12 cellular contexts compared by ENCODE assay signal in genomic region chr20:53331151-53331973, GRCh38.
A peak's percentile ranks its signal among the peaks of the same experiment; 100 is the strongest.
DNase-seq lines count a peak whose midpoint lies in the region; ATAC-seq and TF ChIP-seq lines count a peak whose summit lies in the region.
"Had no signal": no experiment of that assay in that cellular context is flagged by ENCODE, and none has a peak within 500 bp of the region (broad histone marks: within the 10 kb centered on the region; RNA-seq: fewer than 3 reads in every experiment).

No MANE protein-coding gene starts in this region.

- no peak for TF ChIP-seq CTCF in Calu3 (IDR thresholded peaks at IDR 0.05; ENCODE audit: unreplicated experiment)
- TF ChIP-seq CTCF in nephron progenitor cell (IDR thresholded peaks at IDR 0.05), result no peak
- TF ChIP-seq CTCF in coronary artery (IDR thresholded peaks at IDR 0.05), result no peak

- H3K27ac Mint-ChIP-seq in Calu3 (ENCODE audit: unreplicated experiment) (peak overlapping the region; percentile 7), nephron progenitor cell (peak overlapping the region; percentile 73)
- H3K27ac Mint-ChIP-seq: activated B cell treated with CpG ODN at 0.5 μM for 24 hours had no signal

- H3K4me3 ChIP-seq in coronary artery, result no peak overlapping the region
- H3K4me3 ChIP-seq: stomach had no signal

- H3K36me3 Mint-ChIP-seq in Calu3 (ENCODE audit: insufficient read depth, unreplicated experiment) (peaks cover 5% of the 10 kb centered on the region), nephron progenitor cell (ENCODE audit: low read depth) (peaks cover 39% of the 10 kb centered on the region)

- no peak for DNase-seq in Calu3
- peak; percentile 38 for DNase-seq in LHCN-M2 (ENCODE audit: low read depth)
- DNase-seq in nephron progenitor cell, result no peak
- DNase-seq in coronary artery (ENCODE audit: low spot score), result no peak
- DNase-seq in activated T-cell treated with anti-CD3 and anti-CD28 coated beads for 4 hours, result no peak
- no peak for DNase-seq in activated CD4-positive, CD25-positive, alpha-beta regulatory T cell (lab: John Stamatoyannopoulos, UW)
- DNase-seq: activated B cell treated with CpG ODN at 0.5 μM for 24 hours, NCI-H2081 treated with DMSO at 0.1 percent for 48 hours, small intestine, stomach had no signal

- peaks cover 68% of the 10 kb centered on the region for H3K27me3 Mint-ChIP-seq in Calu3 (ENCODE audit: unreplicated experiment)
- peaks cover 3% of the 10 kb centered on the region for H3K27me3 Mint-ChIP-seq in nephron progenitor cell (ENCODE audit: low read depth, poor library complexity)

- H3K4me3 Mint-ChIP-seq in Calu3 (ENCODE audit: low read depth, unreplicated experiment) (no peak overlapping the region), nephron progenitor cell (no peak overlapping the region)
- H3K4me3 Mint-ChIP-seq: activated B cell treated with CpG ODN at 0.5 μM for 24 hours had no signal

- ATAC-seq in GM18873 (IDR thresholded peaks at IDR 0.05; ENCODE audit: low FRiP score, unreplicated experiment), result no peak

- CTCF ChIA-PET in Calu3 (lab: Charles Lee), result no interaction called here

- H3K4me1 Mint-ChIP-seq in Calu3 (ENCODE audit: low read depth, unreplicated experiment) (peaks cover 16% of the 10 kb centered on the region), nephron progenitor cell (peaks cover 31% of the 10 kb centered on the region)
- H3K4me1 Mint-ChIP-seq: activated B cell treated with CpG ODN at 0.5 μM for 24 hours had no signal

- H3K9me3 Mint-ChIP-seq in Calu3 (ENCODE audit: low read depth, unreplicated experiment) (no peaks in the 10 kb centered on the region), nephron progenitor cell (no peaks in the 10 kb centered on the region)
- H3K9me3 Mint-ChIP-seq: activated B cell treated with CpG ODN at 0.5 μM for 24 hours had no signal

- no TSS peak for BruUV-seq in Calu3 (replicated peaks; lab: Mats Ljungman, UMichigan)

- intact Hi-C loops in Calu3 (cut with micrococcal nuclease; ENCODE audit: unreplicated experiment), result loop anchor here (10.0 kb wide), 1 partner anchor 613 kb away; no protein-coding TSS in a partner anchor

- peak overlapping the region; percentile 72 for H3K27ac ChIP-seq in cingulate gyrus (ENCODE audit: low read depth, low read length)
- no peak overlapping the region for H3K27ac ChIP-seq in coronary artery
